15 cellular contexts compared by ENCODE assay signal in the genomic region with DNA sequence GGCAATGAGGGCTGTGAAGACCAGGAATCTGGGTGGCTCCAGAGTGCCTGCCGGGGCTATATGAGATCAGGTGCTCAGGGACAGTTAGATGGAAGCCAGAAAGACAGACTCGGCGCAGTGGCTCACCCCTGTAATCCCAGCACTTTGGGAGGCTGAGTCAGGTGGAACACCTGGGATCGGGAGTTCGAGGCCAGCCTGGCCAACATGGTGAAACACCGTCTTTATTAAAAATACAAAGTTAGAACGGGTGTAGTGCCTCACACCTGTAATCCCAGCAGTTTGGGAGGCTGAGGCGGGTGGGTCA. TPM values are rescaled to one million over a fixed set of nuclear protein-coding genes. Genes with fewer than 3 reads are reported as not detected.
A peak's percentile ranks its signal among the peaks of the same experiment; 100 is the strongest.
DNase-seq lines count a peak whose midpoint lies in the region; ATAC-seq, FAIRE-seq and TF ChIP-seq lines count a peak whose summit lies in the region.
"Had no signal": no experiment of that assay in that cellular context is flagged by ENCODE, and none has a peak within 500 bp of the region (broad histone marks: within the 10 kb centered on the region; RNA-seq: fewer than 3 reads in every experiment).

No MANE protein-coding gene starts in this region.

- H2AFZ ChIP-seq in keratinocyte (ENCODE audit: control insufficient read depth, low read length) = peak overlapping the region; percentile 85
- H2AFZ ChIP-seq in smooth muscle cell (ENCODE audit: low read depth) = no peak overlapping the region

- no peaks in the 10 kb centered on the region for H3K27me3 Mint-ChIP-seq in HFFc6 (ENCODE audit: insufficient read depth)
- H3K27me3 Mint-ChIP-seq: activated naive CD4-positive, alpha-beta T cell treated with anti-CD3 and anti-CD28 coated beads, Interleukin-2, amount 10 ng/mL, durations not matched to agents 7 days and 5 days had no signal

- H3K27me3 ChIP-seq in ascending aorta = no peaks in the 10 kb centered on the region
- no peaks in the 10 kb centered on the region for H3K27me3 ChIP-seq in keratinocyte (ENCODE audit: control insufficient read depth, extremely low read depth, insufficient read depth, low read length)
- no peaks in the 10 kb centered on the region for H3K27me3 ChIP-seq in smooth muscle cell (ENCODE audit: low read depth)

- H3K9me3 Mint-ChIP-seq in HFFc6 = no peaks in the 10 kb centered on the region
- H3K9me3 Mint-ChIP-seq: activated naive CD4-positive, alpha-beta T cell treated with anti-CD3 and anti-CD28 coated beads, Interleukin-2, amount 10 ng/mL, durations not matched to agents 7 days and 5 days had no signal

- peak overlapping the region in 1 of 2 donors; percentile 39 for H3K4me3 ChIP-seq in ascending aorta
- H3K4me3 ChIP-seq in keratinocyte (ENCODE audit: control insufficient read depth in 2 of 3, extremely low read depth in 1 of 3, insufficient read depth in 2 of 3, low read depth in 1 of 3, low read length in 3 of 3) = no peak overlapping the region
- no peak overlapping the region for H3K4me3 ChIP-seq in smooth muscle cell

- WGBS in smooth muscle cell (ENCODE audit: low lambda C conversion rate) = 97% methylated on average over 8 of the region's 8 CpGs

- H3K27ac ChIP-seq in ascending aorta (peak overlapping the region; percentile 83 to 89), keratinocyte (ENCODE audit: control insufficient read depth, insufficient read depth, low read length) (peak overlapping the region; percentile 62), smooth muscle cell (ENCODE audit: low read depth) (peak overlapping the region; percentile 61)

- TF ChIP-seq CTCF in HFFc6 (IDR thresholded peaks at IDR 0.05) (no peak), ascending aorta (IDR thresholded peaks at IDR 0.05) (no peak), keratinocyte (optimal IDR thresholded peaks at IDR 0.05 in 1 of 3, IDR thresholded peaks at IDR 0.05 in 1 of 3, conservative IDR thresholded peaks at IDR 0.05 in 1 of 3; ENCODE audit: extremely low read depth in 1 of 3, insufficient read depth in 2 of 3, low read length in 3 of 3) (no peak), smooth muscle cell (IDR thresholded peaks at IDR 0.05; ENCODE audit: borderline replicate concordance, insufficient read depth, poor library complexity, severe bottlenecking) (no peak)

- no peak for ATAC-seq in HG02840 (IDR thresholded peaks at IDR 0.05; ENCODE audit: low FRiP score, unreplicated experiment)

- peaks cover 5% of the 10 kb centered on the region for H3K36me3 Mint-ChIP-seq in HFFc6 (ENCODE audit: low read depth)
- H3K36me3 Mint-ChIP-seq: activated naive CD4-positive, alpha-beta T cell treated with anti-CD3 and anti-CD28 coated beads, Interleukin-2, amount 10 ng/mL, durations not matched to agents 7 days and 5 days had no signal

- H3K9me3 ChIP-seq in ascending aorta (no peaks in the 10 kb centered on the region), keratinocyte (ENCODE audit: control insufficient read depth, low read depth, low read length) (no peaks in the 10 kb centered on the region), smooth muscle cell (replicated peaks; ENCODE audit: low read depth) (no peaks in the 10 kb centered on the region)

- peaks cover 34% of the 10 kb centered on the region for H3K4me1 Mint-ChIP-seq in HFFc6 (ENCODE audit: low read depth)

- dilution Hi-C loops in keratinocyte (cut with MboI; ENCODE audit: extremely low pct_ligation_motif_present, low sequenced_read_pairs) = loop anchor here (10.0 kb wide), 1 partner anchor 57 kb away; no protein-coding TSS in a partner anchor

- no peaks in the 10 kb centered on the region for H3K9me1 ChIP-seq in keratinocyte (ENCODE audit: control insufficient read depth, extremely low read depth, insufficient read depth, low read length)

- DNase-seq in HFFc6 (no peak), ascending aorta (ENCODE audit: low spot score in 2 of 2) (no peak), keratinocyte (ENCODE audit: low read depth, low spot score) (no peak), smooth muscle cell (lab: John Stamatoyannopoulos, UW; ENCODE audit: unreplicated experiment) (no peak), hypothalamus (lab: John Stamatoyannopoulos, UW) (no peak), NCI-H1694 (lab: John Stamatoyannopoulos, UW) (no peak), NCI-H69 (lab: John Stamatoyannopoulos, UW) (no peak)
- DNase-seq: activated CD4-positive, CD25-positive, alpha-beta regulatory T cell; activated naive CD4-positive, alpha-beta T cell treated with anti-CD3 and anti-CD28 coated beads, Interleukin-2, amount 10 ng/mL, durations not matched to agents 7 days and 5 days; kidney glomerular epithelial cell; NCI-H187 treated with DMSO at 0.1 percent for 48 hours; stimulated activated CD4-positive, alpha-beta T cell treated with anti-CD3 and anti-CD28 coated beads, Interleukin-4, amount 100 ng/mL, for 1 hour had no signal

- H3K4me2 ChIP-seq in keratinocyte (ENCODE audit: control insufficient read depth, extremely low read depth, insufficient read depth, low read depth, low read length) (peak overlapping the region; percentile 66), smooth muscle cell (peak overlapping the region; percentile 63)

- H3K9ac ChIP-seq in keratinocyte (ENCODE audit: control insufficient read depth, extremely low read depth, insufficient read depth, low read length) (peak overlapping the region; percentile 69), smooth muscle cell (ENCODE audit: low read depth) (no peak overlapping the region)

- H3F3A ChIP-seq in smooth muscle cell (ENCODE audit: low read depth) = peaks cover 4% of the 10 kb centered on the region

- H3K36me3 ChIP-seq in ascending aorta = no peaks in the 10 kb centered on the region
- no peaks in the 10 kb centered on the region for H3K36me3 ChIP-seq in keratinocyte (ENCODE audit: control insufficient read depth in 2 of 2, extremely low read depth in 1 of 2, insufficient read depth in 2 of 2, low read length in 2 of 2)
- H3K36me3 ChIP-seq in smooth muscle cell (ENCODE audit: low read depth) = no peaks in the 10 kb centered on the region

- H3K4me3 Mint-ChIP-seq in HFFc6 = peak overlapping the region; percentile 77
- H3K4me3 Mint-ChIP-seq: activated naive CD4-positive, alpha-beta T cell treated with anti-CD3 and anti-CD28 coated beads, Interleukin-2, amount 10 ng/mL, durations not matched to agents 7 days and 5 days had no signal

- peaks cover 3 to 15% of the 10 kb centered on the region in 2 donors for H3K4me1 ChIP-seq in ascending aorta
- peaks cover 34% of the 10 kb centered on the region for H3K4me1 ChIP-seq in keratinocyte (ENCODE audit: control insufficient read depth, extremely low read depth, insufficient read depth, low read length)
- no peaks in the 10 kb centered on the region for H3K4me1 ChIP-seq in smooth muscle cell (ENCODE audit: low read depth)

- no peaks in the 10 kb centered on the region for H3K79me2 ChIP-seq in keratinocyte (ENCODE audit: control insufficient read depth, insufficient read depth, low read length)
- H3K79me2 ChIP-seq in smooth muscle cell (ENCODE audit: low read depth) = no peaks in the 10 kb centered on the region

- no peak for FAIRE-seq in keratinocyte (lab: Jason Lieb, UNC)
- FAIRE-seq: bronchial epithelial cell, GM19239 had no signal

- peak overlapping the region; percentile 97 for H3K27ac Mint-ChIP-seq in HFFc6
- H3K27ac Mint-ChIP-seq: activated naive CD4-positive, alpha-beta T cell treated with anti-CD3 and anti-CD28 coated beads, Interleukin-2, amount 10 ng/mL, durations not matched to agents 7 days and 5 days had no signal

- no peaks in the 10 kb centered on the region for H4K20me1 ChIP-seq in keratinocyte (ENCODE audit: control insufficient read depth, extremely low read depth, insufficient read depth, low read length)
- no peaks in the 10 kb centered on the region for H4K20me1 ChIP-seq in smooth muscle cell (ENCODE audit: low read depth)

- intact Hi-C loops in ascending aorta (cut with DNase I) = no loop called here

RNA-seq across cellular contexts. Expression of gene BCAS4, which starts 43.4 kb away (rescaled TPM):
- 10 to 100 TPM; 19.8 to 23.5 (median 21.7) TPM for total RNA-seq in HFFc6 (2021; fragmentation: NEBNext Ultra II Directional; extraction: Animal tissue kit (Norgen Biotek cat#: 25700))
- total RNA-seq in ascending aorta (0.85 TPM), smooth muscle cell (1.1 and 5.3 TPM in 2 replicates)
- polyA plus RNA-seq in keratinocyte (13.8 to 23.1 TPM (median 19.0 TPM) in 3 replicates), smooth muscle cell (13.1 and 14.1 TPM in 2 replicates)
- 1.3 TPM for polyA plus RNA-seq in keratinocyte (2011; ENCODE audit: low read depth)
- 9.0 and 22.6 TPM in 2 replicates for polyA plus RNA-seq in keratinocyte (2011; cell fraction: cytosol; rRNA removed)
- polyA plus RNA-seq in keratinocyte (2011; cell fraction: nucleus; rRNA removed) = 7.0 and 12.3 TPM in 2 replicates
- polyA plus RNA-seq in keratinocyte (2012; ENCODE audit: low replicate concordance) = 6.9 and 15.7 TPM in 2 replicates
- polyA minus RNA-seq in keratinocyte = 4.0 to 9.0 TPM (median 8.4 TPM) in 3 replicates
- 8.2 TPM for polyA minus RNA-seq in keratinocyte (2011; cell fraction: cytosol; rRNA and poly(A)+ RNA removed)
- polyA minus RNA-seq in keratinocyte (2011; cell fraction: nucleus; rRNA and poly(A)+ RNA removed) = 3.8 and 8.4 TPM in 2 replicates
